Comparison of ENCODE assay signal across 8 cellular contexts in the genomic region with DNA sequence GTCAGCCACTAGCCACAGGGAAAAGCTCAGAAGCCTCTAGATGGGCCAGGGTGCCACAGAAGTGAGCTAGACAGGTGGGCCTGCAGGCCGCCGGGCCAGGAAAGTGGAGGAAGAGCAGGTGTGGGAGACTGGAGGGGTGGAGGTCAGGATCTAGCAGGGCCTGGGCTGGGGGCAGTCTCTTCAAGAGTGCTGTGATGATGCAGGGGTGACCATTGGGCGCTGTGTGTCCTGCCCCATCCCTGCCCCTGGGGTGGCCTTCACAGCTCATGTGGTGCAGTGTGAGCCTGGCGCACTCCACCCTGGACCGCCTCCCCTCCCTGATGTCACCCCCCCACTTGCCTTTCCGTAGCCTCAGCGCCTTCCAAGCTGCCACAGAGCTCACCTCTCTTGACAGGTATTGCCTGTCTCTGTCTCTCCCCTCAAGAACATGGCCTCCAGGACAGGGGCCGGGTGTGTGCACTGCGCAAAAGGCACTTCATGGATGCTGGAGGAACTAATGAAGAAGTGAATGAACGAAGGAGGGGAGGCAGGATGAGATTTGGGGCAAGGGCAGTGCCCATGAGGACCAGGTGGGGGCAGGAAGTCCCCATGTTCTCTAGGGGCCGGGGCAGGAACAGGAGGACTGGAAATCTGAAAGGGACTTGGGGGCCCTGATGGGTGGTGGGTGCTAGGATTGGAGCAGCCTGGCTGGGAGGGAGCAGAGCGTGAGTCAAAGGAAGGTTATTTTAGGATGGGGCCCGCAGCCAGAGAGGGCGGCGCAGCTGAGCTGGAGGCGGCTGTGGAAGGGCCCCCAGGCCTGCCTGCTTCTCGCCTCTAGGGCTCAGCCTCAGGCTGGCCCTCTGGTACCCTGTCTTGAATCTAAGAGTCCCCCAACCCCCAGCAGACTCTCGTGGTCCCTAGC. TPM values are rescaled to one million over a fixed set of nuclear protein-coding genes. Genes with fewer than 3 reads are reported as not detected.
A peak's percentile ranks its signal among the peaks of the same experiment; 100 is the strongest.
DNase-seq lines count a peak whose midpoint lies in the region; ATAC-seq and TF ChIP-seq lines count a peak whose summit lies in the region.

No MANE protein-coding gene starts in this region.

- H3K36me3 Mint-ChIP-seq in activated CD4-positive, alpha-beta T cell treated with anti-CD3 and anti-CD28 coated beads, Interleukin-2, amount 10 ng/mL, durations not matched to agents 24 days and 14 days (ENCODE audit: low read depth): peaks cover 12% of the 10 kb centered on the region
- no peaks in the 10 kb centered on the region for H3K36me3 Mint-ChIP-seq in progenitor cell of endocrine pancreas (ENCODE audit: insufficient read depth)

- no peak for TF ChIP-seq POLR2A in transverse colon (IDR thresholded peaks at IDR 0.05)

- H3K9me3 Mint-ChIP-seq in activated CD4-positive, alpha-beta T cell treated with anti-CD3 and anti-CD28 coated beads, Interleukin-2, amount 10 ng/mL, durations not matched to agents 24 days and 14 days: no peaks in the 10 kb centered on the region
- H3K9me3 Mint-ChIP-seq in progenitor cell of endocrine pancreas (ENCODE audit: low read depth): no peaks in the 10 kb centered on the region

- no peaks in the 10 kb centered on the region for H3K27me3 ChIP-seq in transverse colon

- H3K4me3 Mint-ChIP-seq in activated CD4-positive, alpha-beta T cell treated with anti-CD3 and anti-CD28 coated beads, Interleukin-2, amount 10 ng/mL, durations not matched to agents 24 days and 14 days: no peak overlapping the region
- H3K4me3 Mint-ChIP-seq in progenitor cell of endocrine pancreas (ENCODE audit: low read depth): no peak overlapping the region

- peak overlapping the region; percentile 68 for H3K27ac Mint-ChIP-seq in activated CD4-positive, alpha-beta T cell treated with anti-CD3 and anti-CD28 coated beads, Interleukin-2, amount 10 ng/mL, durations not matched to agents 24 days and 14 days
- no peak overlapping the region for H3K27ac Mint-ChIP-seq in progenitor cell of endocrine pancreas

- peaks cover 26 to 60% (median 40%) of the 10 kb centered on the region in 4 donors for H3K4me1 ChIP-seq in transverse colon

- TF ChIP-seq EP300 in transverse colon (IDR thresholded peaks at IDR 0.05; ENCODE audit: low read depth): no peak

- peaks cover 45% of the 10 kb centered on the region for H3K4me1 Mint-ChIP-seq in activated CD4-positive, alpha-beta T cell treated with anti-CD3 and anti-CD28 coated beads, Interleukin-2, amount 10 ng/mL, durations not matched to agents 24 days and 14 days
- H3K4me1 Mint-ChIP-seq in progenitor cell of endocrine pancreas (ENCODE audit: low read depth): peaks cover 1% of the 10 kb centered on the region

- ATAC-seq in HG03159 (IDR thresholded peaks at IDR 0.05; ENCODE audit: unreplicated experiment): no peak

- TF ChIP-seq CTCF in transverse colon (IDR thresholded peaks at IDR 0.05) (no peak), progenitor cell of endocrine pancreas (IDR thresholded peaks at IDR 0.05; ENCODE audit: unreplicated experiment) (no peak)

- WGBS in transverse colon (ENCODE audit: low coverage in 1 of 2), 2 donors: 62 to 72% methylated on average over 6 to 16 of the region's 18 CpGs

- H3K27ac ChIP-seq in transverse colon: peak overlapping the region; percentile 59 to 82 (median 66)

- in situ Hi-C loops in transverse colon (cut with MboI; ENCODE audit: low pct_ligation_motif_present in 1 of 4, low pct_unique_long_range_greater_than_20kb in 1 of 4, low sequenced_read_pairs in 3 of 4): no loop called here

- intact Hi-C loops in activated CD4-positive, alpha-beta T cell treated with anti-CD3 and anti-CD28 coated beads, Interleukin-2, amount 10 ng/mL, durations not matched to agents 24 days and 14 days (cut with micrococcal nuclease): no loop called here
- intact Hi-C loops in transverse colon (cut with DNase I; ENCODE audit: low total_unique reads): no loop called here

- H3K9me3 ChIP-seq in transverse colon: no peaks in the 10 kb centered on the region

- no peaks in the 10 kb centered on the region for H3K27me3 Mint-ChIP-seq in activated CD4-positive, alpha-beta T cell treated with anti-CD3 and anti-CD28 coated beads, Interleukin-2, amount 10 ng/mL, durations not matched to agents 24 days and 14 days
- peaks cover 20% of the 10 kb centered on the region for H3K27me3 Mint-ChIP-seq in progenitor cell of endocrine pancreas

- no peak overlapping the region for H3K4me3 ChIP-seq in transverse colon

- H3K36me3 ChIP-seq in transverse colon: no peaks in the 10 kb centered on the region

- peak; percentile 55 for DNase-seq in activated CD4-positive, alpha-beta T cell treated with anti-CD3 and anti-CD28 coated beads, Interleukin-2, amount 10 ng/mL, durations not matched to agents 24 days and 14 days
- no peak for DNase-seq in activated CD4-positive, alpha-beta T cell treated with anti-CD3 and anti-CD28 coated beads for 48 hours
- DNase-seq in anterior cingulate cortex (lab: John Stamatoyannopoulos, UW) (peak in 30 of 58 donors; percentile 10 to 67 (median 30)), hepatic stellate cell (ENCODE audit: low spot score) (peak; percentile 94), transverse colon (peak; percentile 55), progenitor cell of endocrine pancreas (ENCODE audit: low spot score, unreplicated experiment) (no peak), NCI-H146 (lab: John Stamatoyannopoulos, UW) (no peak)

RNA-seq across cellular contexts. Expression of a gene that starts 6.6 kb away (rescaled TPM):
- total RNA-seq in activated CD4-positive, alpha-beta T cell treated with anti-CD3 and anti-CD28 coated beads, Interleukin-2, amount 10 ng/mL, durations not matched to agents 24 days and 14 days: 154 TPM in 2 replicates
- total RNA-seq in transverse colon (10 to 100 TPM in 3 of 4 donors, 1 to 10 TPM in 1; 9.4 to 40.4 (median 32.2) TPM), progenitor cell of endocrine pancreas (57.7 and 61.8 TPM in 2 replicates)

RNA-seq across cellular contexts. Expression of a gene that starts 12.2 kb away (rescaled TPM):
- 9.9 and 10.9 TPM in 2 replicates for total RNA-seq in activated CD4-positive, alpha-beta T cell treated with anti-CD3 and anti-CD28 coated beads, Interleukin-2, amount 10 ng/mL, durations not matched to agents 24 days and 14 days
- total RNA-seq in transverse colon (10 to 100 TPM in 2 of 4 donors, 1 to 10 TPM in 2; 3.0 to 15.1 (median 8.8) TPM), progenitor cell of endocrine pancreas (234 TPM in 2 replicates)

RNA-seq across cellular contexts. Expression of a gene that starts 28.3 kb away (rescaled TPM):
- not detected in 2 replicates for total RNA-seq in activated CD4-positive, alpha-beta T cell treated with anti-CD3 and anti-CD28 coated beads, Interleukin-2, amount 10 ng/mL, durations not matched to agents 24 days and 14 days
- total RNA-seq in transverse colon (1 to 10 TPM in 3 of 4 donors, not detected in 1; 3.3 to 4.9 (median 4.1) TPM), progenitor cell of endocrine pancreas (not detected in 2 replicates)

RNA-seq across cellular contexts. Expression of a gene that starts 39.8 kb away (rescaled TPM):
- 0.26 TPM in 1 of 2 replicates, not detected in the other for total RNA-seq in activated CD4-positive, alpha-beta T cell treated with anti-CD3 and anti-CD28 coated beads, Interleukin-2, amount 10 ng/mL, durations not matched to agents 24 days and 14 days
- 10 to 100 TPM; 36.3 to 77.0 (median 58.9) TPM for total RNA-seq in transverse colon
- total RNA-seq in progenitor cell of endocrine pancreas: 10.5 and 14.4 TPM in 2 replicates

Comparison
In these comparisons a context has a peak if more than half of its experiments do, and no peak if none do; other contexts are left out.
1. DNase-seq: peak in activated CD4-positive, alpha-beta T cell treated with anti-CD3 and anti-CD28 coated beads, Interleukin-2, amount 10 ng/mL, durations not matched to agents 24 days and 14 days (single experiment), anterior cingulate cortex (30 of 58), hepatic stellate cell (single experiment) and transverse colon (single experiment); none in activated CD4-positive, alpha-beta T cell treated with anti-CD3 and anti-CD28 coated beads for 48 hours (single experiment), progenitor cell of endocrine pancreas (single experiment) and NCI-H146 (single experiment).
2. RNA of a gene that starts 12.2 kb away (total RNA-seq): 234 TPM in progenitor cell of endocrine pancreas; 3.0 to 15.1 TPM in transverse colon and 9.9 to 10.9 TPM in activated CD4-positive, alpha-beta T cell treated with anti-CD3 and anti-CD28 coated beads, Interleukin-2, amount 10 ng/mL, durations not matched to agents 24 days and 14 days; every median in the first group is over 10 times any median in the second.